In the genomic region with DNA sequence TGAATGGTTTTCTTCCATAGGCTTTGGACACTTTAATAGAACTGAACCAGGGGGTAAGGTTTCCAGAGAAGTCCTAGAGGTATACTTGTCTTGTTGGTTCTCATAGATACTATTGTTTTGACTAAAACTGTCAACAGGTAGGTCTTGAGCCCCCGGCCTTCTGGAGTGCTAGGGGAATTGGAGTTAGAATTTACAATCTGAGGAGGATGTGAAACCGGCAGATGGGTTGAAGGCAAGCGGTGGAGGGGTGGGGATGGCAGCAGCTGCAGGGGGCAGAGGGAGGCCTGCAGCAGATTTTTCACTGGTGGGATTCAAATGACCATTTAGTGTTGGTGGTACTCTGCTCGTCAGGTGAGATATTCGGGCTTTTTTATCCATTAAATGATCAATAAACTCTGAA, we compare ENCODE assay signal across 24 cellular contexts. TPM values are rescaled to one million over a fixed set of nuclear protein-coding genes. Genes with fewer than 3 reads are reported as not detected.
"Had no signal": no experiment of that assay in that cellular context is flagged by ENCODE, and none has a peak within 500 bp of the region (broad histone marks: within the 10 kb centered on the region; RNA-seq: fewer than 3 reads in every experiment).

No MANE protein-coding gene starts in this region.

- H3K27ac Mint-ChIP-seq: activated naive CD4-positive, alpha-beta T cell treated with anti-CD3 and anti-CD28 coated beads, Interleukin-2, amount 50 U/mL, for 24 hours; brain; dendritic cell treated with granulocyte-macrophage colony-stimulating factor and Interleukin-4, amounts not matched to agents 40 ng/mL and 50 ng/mL, for 4 days had no signal

- H3K36me3 Mint-ChIP-seq: activated naive CD4-positive, alpha-beta T cell treated with anti-CD3 and anti-CD28 coated beads, Interleukin-2, amount 50 U/mL, for 24 hours; brain had no signal

- ATAC-seq: heart right ventricle, left cardiac atrium, right cardiac atrium had no signal

- H3K4me1 ChIP-seq: parathyroid adenoma had no signal

- H3K27ac ChIP-seq: parathyroid adenoma, stomach, suprapubic skin, tibial nerve had no signal

- DNase-seq: activated CD4-positive, alpha-beta T cell treated with anti-CD3 and anti-CD28 coated beads for 4 hours; activated CD4-positive, alpha-beta T cell treated with anti-CD3 and anti-CD28 coated beads, Interleukin-2, amount 50 U/mL, for 48 hours; activated CD4-positive, CD25-positive, alpha-beta regulatory T cell; activated gamma-delta T cell; anterior cingulate cortex; effector CD4-positive, alpha-beta T cell; heart right ventricle; islet precursor cell; left cardiac atrium; mesenchymal stem cell; nucleus accumbens; right cardiac atrium; stimulated activated CD4-positive, alpha-beta T cell treated with anti-CD3 and anti-CD28 coated beads, Interleukin-12 subunit alpha, Interleukin-12 subunit beta, amount 100 ng/mL, for 4 hours; stimulated activated CD4-positive, alpha-beta T cell treated with anti-CD3 and anti-CD28 coated beads, Interleukin-4, amount 100 ng/mL, for 4 hours; stomach; T-helper 9 cell had no signal

- H3K36me3 ChIP-seq: heart right ventricle, stomach, suprapubic skin, tibial nerve had no signal

- H3K9me3 Mint-ChIP-seq: activated naive CD4-positive, alpha-beta T cell treated with anti-CD3 and anti-CD28 coated beads, Interleukin-2, amount 50 U/mL, for 24 hours; dendritic cell treated with granulocyte-macrophage colony-stimulating factor and Interleukin-4, amounts not matched to agents 40 ng/mL and 50 ng/mL, for 4 days had no signal

- H3K4me3 Mint-ChIP-seq: activated naive CD4-positive, alpha-beta T cell treated with anti-CD3 and anti-CD28 coated beads, Interleukin-2, amount 50 U/mL, for 24 hours; dendritic cell treated with granulocyte-macrophage colony-stimulating factor and Interleukin-4, amounts not matched to agents 40 ng/mL and 50 ng/mL, for 4 days had no signal

- H3K79me2 ChIP-seq: parathyroid adenoma had no signal

- H3K9me3 ChIP-seq: heart right ventricle, stomach, suprapubic skin, tibial nerve had no signal

- H3K9ac ChIP-seq: parathyroid adenoma had no signal

- H3K4me3 ChIP-seq: stomach, suprapubic skin had no signal

RNA-seq across cellular contexts. Expression of gene CD1D, which starts 4.3 kb away (rescaled TPM):
- total RNA-seq: activated CD8-positive, alpha-beta memory T cell treated with anti-CD3 and anti-CD28 coated beads for 36 hours; pulmonary artery endothelial cell had no signal
